Comparison of ENCODE assay signal across 1 cellular context in genomic region chr17:50048146-50048720, GRCh38.
TF ChIP-seq lines count a peak whose summit lies in the region.

No MANE protein-coding gene starts in this region.

TF ChIP-seq in endothelial cell of umbilical vein, 7 proteins besides CTCF, POLR2A, EP300 and RAD21:
- TF ChIP-seq JUN (IDR thresholded peaks at IDR 0.05; ENCODE audit: borderline replicate concordance, insufficient read depth, insufficient read length, low read depth): no peak
- no peak for TF ChIP-seq GATA2 (IDR thresholded peaks at IDR 0.05; ENCODE audit: insufficient read depth, insufficient read length, low read depth, low read length)
- no peak for TF ChIP-seq MYC (IDR thresholded peaks at IDR 0.05; ENCODE audit: low read depth, low read length)
- TF ChIP-seq EZH2 (IDR thresholded peaks at IDR 0.05; ENCODE audit: borderline replicate concordance, low read depth, low read length, severe bottlenecking): no peak
- TF ChIP-seq MAX (IDR thresholded peaks at IDR 0.05; ENCODE audit: insufficient read depth, insufficient read length): no peak
- TF ChIP-seq POLR2AphosphoS5 (IDR thresholded peaks at IDR 0.05; ENCODE audit: insufficient read depth, low read depth, low read length): no peak
- no peak for TF ChIP-seq FOS (IDR thresholded peaks at IDR 0.05; ENCODE audit: borderline replicate concordance, insufficient read depth, low read length)
